8 cellular contexts compared by ENCODE assay signal in genomic region chr14:24194186-24194872, GRCh38. TPM values are rescaled to one million over a fixed set of nuclear protein-coding genes. Genes with fewer than 3 reads are reported as not detected.
DNase-seq lines count a peak whose midpoint lies in the region; ATAC-seq, FAIRE-seq and TF ChIP-seq lines count a peak whose summit lies in the region.

No MANE protein-coding gene starts in this region.

- DNase-seq in activated CD4-positive, alpha-beta T cell treated with anti-CD3 and anti-CD28 coated beads, Interleukin-2, amount 10 ng/mL, durations not matched to agents 24 days and 14 days, result no peak
- no peak for DNase-seq in activated CD4-positive, alpha-beta T cell treated with anti-CD3 and anti-CD28 coated beads for 4 hours
- DNase-seq in activated naive CD8-positive, alpha-beta T cell treated with anti-CD3 and anti-CD28 coated beads, Interleukin-2, amount 50 U/mL, for 24 hours, result no peak
- DNase-seq in left lung (no peak), thoracic aorta (ENCODE audit: low spot score) (no peak), NCI-H146 (lab: John Stamatoyannopoulos, UW) (no peak), D721Med (ENCODE audit: insufficient read length, low spot score) (no peak)

- peaks cover 16 to 47% of the 10 kb centered on the region in 2 donors for H3K4me1 ChIP-seq in left lung
- peaks cover 11 to 27% of the 10 kb centered on the region in 2 donors for H3K4me1 ChIP-seq in thoracic aorta (ENCODE audit: control insufficient read depth in 1 of 2, low read depth in 2 of 2)

- intact Hi-C loops in activated CD4-positive, alpha-beta T cell treated with anti-CD3 and anti-CD28 coated beads, Interleukin-2, amount 10 ng/mL, durations not matched to agents 24 days and 14 days (cut with micrococcal nuclease), result no loop called here
- intact Hi-C loops in left lung (cut with DNase I), result no loop called here

- peak overlapping the region; percentile 95 to 98 for H3K4me3 ChIP-seq in left lung
- H3K4me3 ChIP-seq in thoracic aorta, result peak overlapping the region; percentile 88

- ATAC-seq in activated naive CD8-positive, alpha-beta T cell treated with anti-CD3 and anti-CD28 coated beads, Interleukin-2, amount 50 U/mL, for 24 hours, result no peak
- no peak for ATAC-seq in left lung
- no peak for ATAC-seq in thoracic aorta (ENCODE audit: insufficient number of reproducible peaks, low FRiP score, low read depth)
- ATAC-seq in GM21381 (IDR thresholded peaks at IDR 0.05; ENCODE audit: unreplicated experiment), result no peak

- TF ChIP-seq CTCF in left lung (IDR thresholded peaks at IDR 0.05) (no peak), thoracic aorta (IDR thresholded peaks at IDR 0.05) (no peak), D721Med (IDR thresholded peaks at IDR 0.05; ENCODE audit: insufficient read depth, missing control alignments) (no peak)

- H3K27ac ChIP-seq in left lung (peak overlapping the region in 1 of 2 donors; percentile 98), thoracic aorta (peak overlapping the region; percentile 91 to 93)

- H3K36me3 ChIP-seq in left lung (peaks cover 0 to 36% of the 10 kb centered on the region in 2 donors), thoracic aorta (peaks cover 10% of the 10 kb centered on the region)

- peak overlapping the region; percentile 96 for H3K27ac Mint-ChIP-seq in activated CD4-positive, alpha-beta T cell treated with anti-CD3 and anti-CD28 coated beads, Interleukin-2, amount 10 ng/mL, durations not matched to agents 24 days and 14 days
- H3K27ac Mint-ChIP-seq in activated naive CD8-positive, alpha-beta T cell treated with anti-CD3 and anti-CD28 coated beads, Interleukin-2, amount 50 U/mL, for 24 hours, result peak overlapping the region; percentile 96

- peaks cover 49% of the 10 kb centered on the region for H3K4me1 Mint-ChIP-seq in activated CD4-positive, alpha-beta T cell treated with anti-CD3 and anti-CD28 coated beads, Interleukin-2, amount 10 ng/mL, durations not matched to agents 24 days and 14 days
- H3K4me1 Mint-ChIP-seq in activated naive CD8-positive, alpha-beta T cell treated with anti-CD3 and anti-CD28 coated beads, Interleukin-2, amount 50 U/mL, for 24 hours, result peaks cover 57% of the 10 kb centered on the region

- H3K9me3 Mint-ChIP-seq in activated CD4-positive, alpha-beta T cell treated with anti-CD3 and anti-CD28 coated beads, Interleukin-2, amount 10 ng/mL, durations not matched to agents 24 days and 14 days, result no peaks in the 10 kb centered on the region
- H3K9me3 Mint-ChIP-seq in activated naive CD8-positive, alpha-beta T cell treated with anti-CD3 and anti-CD28 coated beads, Interleukin-2, amount 50 U/mL, for 24 hours, result peaks cover 3% of the 10 kb centered on the region

- H3K27me3 Mint-ChIP-seq in activated CD4-positive, alpha-beta T cell treated with anti-CD3 and anti-CD28 coated beads, Interleukin-2, amount 10 ng/mL, durations not matched to agents 24 days and 14 days, result no peaks in the 10 kb centered on the region
- no peaks in the 10 kb centered on the region for H3K27me3 Mint-ChIP-seq in activated naive CD8-positive, alpha-beta T cell treated with anti-CD3 and anti-CD28 coated beads, Interleukin-2, amount 50 U/mL, for 24 hours

- peaks cover 57% of the 10 kb centered on the region for H3K36me3 Mint-ChIP-seq in activated CD4-positive, alpha-beta T cell treated with anti-CD3 and anti-CD28 coated beads, Interleukin-2, amount 10 ng/mL, durations not matched to agents 24 days and 14 days (ENCODE audit: low read depth)
- H3K36me3 Mint-ChIP-seq in activated naive CD8-positive, alpha-beta T cell treated with anti-CD3 and anti-CD28 coated beads, Interleukin-2, amount 50 U/mL, for 24 hours (ENCODE audit: low read depth), result peaks cover 38% of the 10 kb centered on the region

- H3K27me3 ChIP-seq in left lung (no peaks in the 10 kb centered on the region), thoracic aorta (replicated peaks; ENCODE audit: insufficient read depth) (no peaks in the 10 kb centered on the region)

- FAIRE-seq in D721Med (lab: Jason Lieb, UNC), result no peak

- no peaks in the 10 kb centered on the region for H3K9me3 ChIP-seq in left lung
- H3K9me3 ChIP-seq in thoracic aorta, result no peaks in the 10 kb centered on the region

- H3K4me3 Mint-ChIP-seq in activated CD4-positive, alpha-beta T cell treated with anti-CD3 and anti-CD28 coated beads, Interleukin-2, amount 10 ng/mL, durations not matched to agents 24 days and 14 days, result peak overlapping the region; percentile 87
- peak overlapping the region; percentile 88 for H3K4me3 Mint-ChIP-seq in activated naive CD8-positive, alpha-beta T cell treated with anti-CD3 and anti-CD28 coated beads, Interleukin-2, amount 50 U/mL, for 24 hours

RNA-seq across cellular contexts. Expression of gene TM9SF1, which starts 0.9 kb away (rescaled TPM):
- 35.1 and 36.4 TPM in 2 replicates for total RNA-seq in activated CD4-positive, alpha-beta T cell treated with anti-CD3 and anti-CD28 coated beads, Interleukin-2, amount 10 ng/mL, durations not matched to agents 24 days and 14 days
- total RNA-seq in left lung, result 10 to 100 TPM; 64.9 to 72.5 TPM
- total RNA-seq in thoracic aorta, result 10 to 100 TPM; 51.8 to 81.9 TPM

RNA-seq across cellular contexts. Expression of gene IPO4, which starts 5.7 kb away (rescaled TPM):
- 107 and 112 TPM in 2 replicates for total RNA-seq in activated CD4-positive, alpha-beta T cell treated with anti-CD3 and anti-CD28 coated beads, Interleukin-2, amount 10 ng/mL, durations not matched to agents 24 days and 14 days
- total RNA-seq in left lung (10 to 100 TPM; 25.0 to 62.4 TPM), thoracic aorta (10 to 100 TPM; 19.9 to 64.6 TPM)

RNA-seq across cellular contexts. Expression of gene TSSK4, which starts 11.2 kb away (rescaled TPM):
- total RNA-seq in activated CD4-positive, alpha-beta T cell treated with anti-CD3 and anti-CD28 coated beads, Interleukin-2, amount 10 ng/mL, durations not matched to agents 24 days and 14 days, result 0.26 and 0.36 TPM in 2 replicates
- total RNA-seq in left lung (under 1 TPM; 0.37 to 0.55 TPM), thoracic aorta (not detected)

RNA-seq across cellular contexts. Expression of gene CHMP4A, which starts 19.0 kb away (rescaled TPM):
- 88.0 and 89.9 TPM in 2 replicates for total RNA-seq in activated CD4-positive, alpha-beta T cell treated with anti-CD3 and anti-CD28 coated beads, Interleukin-2, amount 10 ng/mL, durations not matched to agents 24 days and 14 days
- total RNA-seq in left lung (10 to 100 TPM; 35.0 to 46.7 TPM), thoracic aorta (10 to 100 TPM; 33.4 to 58.3 TPM)

RNA-seq across cellular contexts. Expression of gene MDP1, which starts 21.5 kb away (rescaled TPM):
- 11.6 and 13.5 TPM in 2 replicates for total RNA-seq in activated CD4-positive, alpha-beta T cell treated with anti-CD3 and anti-CD28 coated beads, Interleukin-2, amount 10 ng/mL, durations not matched to agents 24 days and 14 days
- 10 to 100 TPM; 12.4 to 13.8 TPM for total RNA-seq in left lung
- 10 to 100 TPM; 15.7 to 24.0 TPM for total RNA-seq in thoracic aorta
